In genomic region chr2:100241236-100241635, GRCh38 we compare ENCODE assay signal across 27 cellular contexts.
"Had no signal": no experiment of that assay in that cellular context is flagged by ENCODE, and none has a peak within 500 bp of the region (broad histone marks: within the 10 kb centered on the region; RNA-seq: fewer than 3 reads in every experiment).

No MANE protein-coding gene starts in this region.

- H3K9me3 ChIP-seq: left ventricle myocardium inferior, neutrophil, ovary, right atrium auricular region, right lobe of liver, suprapubic skin, thoracic aorta, tibial artery, upper lobe of right lung had no signal

- H3K27me3 ChIP-seq: neutrophil, ovary, right atrium auricular region, right lobe of liver, suprapubic skin, tibial artery, upper lobe of right lung had no signal

- H3K4me3 ChIP-seq: left ventricle myocardium inferior, lung, neural progenitor cell, ovary, right atrium auricular region, right lobe of liver, smooth muscle cell, suprapubic skin, thoracic aorta, tibial artery, upper lobe of right lung had no signal

- H3K27ac ChIP-seq: left ventricle myocardium inferior, neural progenitor cell, neutrophil, ovary, right atrium auricular region, right lobe of liver, suprapubic skin, thoracic aorta, tibial artery, upper lobe of right lung had no signal

- H3K4me3 Mint-ChIP-seq: immature natural killer cell; mesothelial cell of epicardium; naive thymus-derived CD4-positive, alpha-beta T cell; natural killer cell treated with Interleukin-12 subunit alpha and Interleukin-12 subunit beta and Interleukin-15 and Interleukin-18, amount 100 ng/mL, for 72 hours; neural progenitor cell; stimulated activated naive CD8-positive, alpha-beta T cell treated with anti-CD3 and anti-CD28 coated beads, Interleukin-15, Interleukin-2, amounts not matched to agents 100 ng/mL and 50 ng/mL, for 24 hours had no signal

- DNase-seq: hypothalamus; immature natural killer cell; left ventricle myocardium inferior; mesendoderm; naive thymus-derived CD4-positive, alpha-beta T cell; occipital lobe; ovary; right lobe of liver; stimulated activated CD4-positive, alpha-beta T cell treated with anti-CD3 and anti-CD28 coated beads, Interleukin-12 subunit alpha, Interleukin-12 subunit beta, amount 100 ng/mL, for 4 hours; stimulated activated CD4-positive, alpha-beta T cell treated with anti-CD3 and anti-CD28 coated beads, Interleukin-15, amount 100 ng/mL, for 24 hours; stimulated activated CD4-positive, alpha-beta T cell treated with anti-CD3 and anti-CD28 coated beads, Interleukin-2, amount 100 ng/mL, for 24 hours; stimulated activated CD4-positive, alpha-beta T cell treated with anti-CD3 and anti-CD28 coated beads, Interleukin-4, amount 100 ng/mL, for 1 hour; stimulated activated naive CD4-positive, alpha-beta T cell; tibial artery; trophoblast cell; upper lobe of right lung had no signal

- H3K27ac Mint-ChIP-seq: immature natural killer cell; mesothelial cell of epicardium; naive thymus-derived CD4-positive, alpha-beta T cell; natural killer cell treated with Interleukin-12 subunit alpha and Interleukin-12 subunit beta and Interleukin-15 and Interleukin-18, amount 100 ng/mL, for 72 hours; neural progenitor cell; progenitor cell of endocrine pancreas; stimulated activated naive CD8-positive, alpha-beta T cell treated with anti-CD3 and anti-CD28 coated beads, Interleukin-15, Interleukin-2, amounts not matched to agents 100 ng/mL and 50 ng/mL, for 24 hours had no signal

- H3K36me3 Mint-ChIP-seq: immature natural killer cell; mesothelial cell of epicardium; naive thymus-derived CD4-positive, alpha-beta T cell; natural killer cell treated with Interleukin-12 subunit alpha and Interleukin-12 subunit beta and Interleukin-15 and Interleukin-18, amount 100 ng/mL, for 72 hours; neural progenitor cell had no signal

- H3K36me3 ChIP-seq: left ventricle myocardium inferior, neural progenitor cell, neutrophil, ovary, right atrium auricular region, right lobe of liver, suprapubic skin, thoracic aorta, tibial artery, upper lobe of right lung had no signal

- ATAC-seq: naive thymus-derived CD4-positive, alpha-beta T cell; natural killer cell treated with Interleukin-12 subunit alpha and Interleukin-12 subunit beta and Interleukin-15 and Interleukin-18, amount 100 ng/mL, for 72 hours; right lobe of liver; upper lobe of right lung had no signal

- H3K9me3 Mint-ChIP-seq: immature natural killer cell; mesothelial cell of epicardium; naive thymus-derived CD4-positive, alpha-beta T cell; natural killer cell treated with Interleukin-12 subunit alpha and Interleukin-12 subunit beta and Interleukin-15 and Interleukin-18, amount 100 ng/mL, for 72 hours; neural progenitor cell; stimulated activated naive CD8-positive, alpha-beta T cell treated with anti-CD3 and anti-CD28 coated beads, Interleukin-15, Interleukin-2, amounts not matched to agents 100 ng/mL and 50 ng/mL, for 24 hours had no signal
